In genomic region chr20:50012282-50013263, GRCh38 we compare ENCODE assay signal across 2 cellular contexts.
TF ChIP-seq lines count a peak whose summit lies in the region.

No MANE protein-coding gene starts in this region.

TF ChIP-seq in SK-N-SH, 30 proteins besides CTCF, POLR2A, EP300 and RAD21 (continued from another document):
- TF ChIP-seq USF1 (IDR thresholded peaks at IDR 0.05; ENCODE audit: borderline replicate concordance, low read depth) = no peak

TF ChIP-seq in K562, 482 proteins besides CTCF, POLR2A, EP300 and RAD21 (continued from another document and continues in another):
- no peak for TF ChIP-seq HMGXB4 (CRISPR knock-in tag; IDR thresholded peaks at IDR 0.05)
- no peak for TF ChIP-seq ZBTB17 (CRISPR knock-in tag; IDR thresholded peaks at IDR 0.05)
- TF ChIP-seq NCOA2 (IDR thresholded peaks at IDR 0.05; ENCODE audit: partially characterized antibody in 2 of 2) = no peak
- TF ChIP-seq ZNF133 (CRISPR knock-in tag; IDR thresholded peaks at IDR 0.05) = no peak
- TF ChIP-seq PPARD (CRISPR knock-in tag; IDR thresholded peaks at IDR 0.05) = no peak
- no peak for TF ChIP-seq ZNF76 (CRISPR knock-in tag; IDR thresholded peaks at IDR 0.05; ENCODE audit: borderline replicate concordance)
- TF ChIP-seq U2AF2 (optimal IDR thresholded peaks at IDR 0.05; ENCODE audit: low read depth, low read length) = no peak
- TF ChIP-seq CHD7 (IDR thresholded peaks at IDR 0.05; ENCODE audit: low read depth, low read length) = no peak
- peak; percentile 87 for TF ChIP-seq BCOR (IDR thresholded peaks at IDR 0.05)
- TF ChIP-seq CUX1 (CRISPR knock-in tag; IDR thresholded peaks at IDR 0.05) = no peak; the same call in 1 of the 2 replicates
- no peak for TF ChIP-seq ZBTB1 (CRISPR knock-in tag; IDR thresholded peaks at IDR 0.05; ENCODE audit: borderline replicate concordance, low read depth)
- no peak for TF ChIP-seq MYC (IDR thresholded peaks at IDR 0.05; ENCODE audit: low read depth, low read length)
- TF ChIP-seq MYC (CRISPR knock-in tag; IDR thresholded peaks at IDR 0.05; ENCODE audit: borderline replicate concordance, low read depth) = no peak
- no peak for TF ChIP-seq HSF4 (CRISPR knock-in tag; IDR thresholded peaks at IDR 0.05; ENCODE audit: borderline replicate concordance)
- TF ChIP-seq MXI1 (IDR thresholded peaks at IDR 0.05; ENCODE audit: low read depth, low read length) = no peak
- no peak for TF ChIP-seq CBX2 (IDR thresholded peaks at IDR 0.05; ENCODE audit: insufficient read depth, low read length, poor library complexity, severe bottlenecking)
- TF ChIP-seq FOSL1 (tag; conservative IDR thresholded peaks at IDR 0.05) = peak; percentile 54
- TF ChIP-seq MCM7 (IDR thresholded peaks at IDR 0.05) = no peak
- TF ChIP-seq FOXO4 (CRISPR knock-in tag; IDR thresholded peaks at IDR 0.05) = no peak
- TF ChIP-seq ZSCAN29 (IDR thresholded peaks at IDR 0.05) = no peak
- TF ChIP-seq THAP12 (CRISPR knock-in tag; IDR thresholded peaks at IDR 0.05) = no peak
- TF ChIP-seq ZNF551 (CRISPR knock-in tag; IDR thresholded peaks at IDR 0.05) = no peak
- TF ChIP-seq LARP7 (IDR thresholded peaks at IDR 0.05) = no peak
- no peak for TF ChIP-seq ZNF23 (CRISPR knock-in tag; IDR thresholded peaks at IDR 0.05)
- TF ChIP-seq ETS2 (tag; IDR thresholded peaks at IDR 0.05; ENCODE audit: borderline replicate concordance, poor library complexity, severe bottlenecking) = no peak
- no peak for TF ChIP-seq SNAPC5 (CRISPR knock-in tag; IDR thresholded peaks at IDR 0.05)
- TF ChIP-seq SRSF7 (optimal IDR thresholded peaks at IDR 0.05; ENCODE audit: low read depth, low read length) = no peak
- no peak for TF ChIP-seq HNRNPLL (IDR thresholded peaks at IDR 0.05; ENCODE audit: low read depth, low read length, poor library complexity, severe bottlenecking)
